Comparison of ENCODE assay signal across 11 cellular contexts in genomic region chr2:170966648-170967396, GRCh38. TPM values are rescaled to one million over a fixed set of nuclear protein-coding genes. Genes with fewer than 3 reads are reported as not detected.
DNase-seq lines count a peak whose midpoint lies in the region; ATAC-seq and TF ChIP-seq lines count a peak whose summit lies in the region.
"Had no signal": no experiment of that assay in that cellular context is flagged by ENCODE, and none has a peak within 500 bp of the region (broad histone marks: within the 10 kb centered on the region; RNA-seq: fewer than 3 reads in every experiment).

No MANE protein-coding gene starts in this region.

- no peak overlapping the region for H3K4me3 ChIP-seq in spleen
- H3K4me3 ChIP-seq: SJSA1 had no signal

- no peaks in the 10 kb centered on the region for H3K27me3 Mint-ChIP-seq in activated T-cell treated with anti-CD3 and anti-CD28 coated beads, Interleukin-2, amount 50 U/mL, for 24 hours
- no peaks in the 10 kb centered on the region for H3K27me3 Mint-ChIP-seq in natural killer cell treated with Interleukin-12 subunit alpha and Interleukin-12 subunit beta and Interleukin-15 and Interleukin-18, amount 100 ng/mL, for 72 hours

- intact Hi-C loops in spleen (cut with DNase I; ENCODE audit: low total_unique reads) = no loop called here

- H3K27me3 ChIP-seq in spleen (replicated peaks in 1 of 7) = no peaks in the 10 kb centered on the region
- H3K27me3 ChIP-seq: SJSA1 had no signal

- no peak for TF ChIP-seq CTCF in spleen (IDR thresholded peaks at IDR 0.05 in 8 of 11, conservative IDR thresholded peaks at IDR 0.05 in 3 of 11)

- H3K4me1 ChIP-seq in spleen = peaks cover 0 to 19% (median 0%) of the 10 kb centered on the region in 6 donors

- H3K27ac Mint-ChIP-seq in activated T-cell treated with anti-CD3 and anti-CD28 coated beads, Interleukin-2, amount 50 U/mL, for 24 hours = peak overlapping the region; percentile 11
- H3K27ac Mint-ChIP-seq in natural killer cell treated with Interleukin-12 subunit alpha and Interleukin-12 subunit beta and Interleukin-15 and Interleukin-18, amount 100 ng/mL, for 72 hours = no peak overlapping the region

- no peak for ATAC-seq in natural killer cell treated with Interleukin-12 subunit alpha and Interleukin-12 subunit beta and Interleukin-15 and Interleukin-18, amount 100 ng/mL, for 72 hours

- H3K27ac ChIP-seq in spleen = no peak overlapping the region
- H3K27ac ChIP-seq: SJSA1 had no signal

- no peak for DNase-seq in activated T-cell treated with anti-CD3 and anti-CD28 coated beads, Interleukin-2, amount 50 U/mL, for 24 hours
- DNase-seq in activated T-cell treated with anti-CD3 and anti-CD28 coated beads, Interleukin-2, amount 50 U/mL, for 1 hour = no peak
- DNase-seq in OCI-M1 (lab: John Stamatoyannopoulos, UW) (peak; percentile 13), erythroblast (lab: John Stamatoyannopoulos, UW) (peak; percentile 35 to 39), superior temporal gyrus (ENCODE audit: extremely low spot score) (peak; percentile 49), spleen (no peak), NCI-H2029 (lab: John Stamatoyannopoulos, UW) (no peak)
- DNase-seq in natural killer cell treated with Interleukin-12 subunit alpha and Interleukin-12 subunit beta and Interleukin-15 and Interleukin-18, amount 100 ng/mL, for 72 hours (ENCODE audit: low spot score) = no peak
- DNase-seq: C1 segment of cervical spinal cord, occipital lobe had no signal

- H3K4me3 Mint-ChIP-seq in activated T-cell treated with anti-CD3 and anti-CD28 coated beads, Interleukin-2, amount 50 U/mL, for 24 hours = no peak overlapping the region
- no peak overlapping the region for H3K4me3 Mint-ChIP-seq in natural killer cell treated with Interleukin-12 subunit alpha and Interleukin-12 subunit beta and Interleukin-15 and Interleukin-18, amount 100 ng/mL, for 72 hours

- TF ChIP-seq POLR2A in erythroblast (IDR thresholded peaks at IDR 0.05; ENCODE audit: low read length) (no peak), spleen (IDR thresholded peaks at IDR 0.05) (no peak)

- H3K4me1 Mint-ChIP-seq in activated T-cell treated with anti-CD3 and anti-CD28 coated beads, Interleukin-2, amount 50 U/mL, for 24 hours (ENCODE audit: low read depth) = no peaks in the 10 kb centered on the region
- no peaks in the 10 kb centered on the region for H3K4me1 Mint-ChIP-seq in natural killer cell treated with Interleukin-12 subunit alpha and Interleukin-12 subunit beta and Interleukin-15 and Interleukin-18, amount 100 ng/mL, for 72 hours (ENCODE audit: low read depth in 2 of 2)

- H3K9me3 ChIP-seq in spleen = no peaks in the 10 kb centered on the region
- H3K9me3 ChIP-seq: SJSA1 had no signal

- no peaks in the 10 kb centered on the region for H3K9me3 Mint-ChIP-seq in activated T-cell treated with anti-CD3 and anti-CD28 coated beads, Interleukin-2, amount 50 U/mL, for 24 hours
- no peaks in the 10 kb centered on the region for H3K9me3 Mint-ChIP-seq in natural killer cell treated with Interleukin-12 subunit alpha and Interleukin-12 subunit beta and Interleukin-15 and Interleukin-18, amount 100 ng/mL, for 72 hours

- WGBS in spleen, 5 donors = 90 to 94% (median 92%) methylated on average over 13 of the region's 13 CpGs

- peaks cover 2 to 72% (median 54%) of the 10 kb centered on the region in 6 donors for H3K36me3 ChIP-seq in spleen

- H3K36me3 Mint-ChIP-seq in activated T-cell treated with anti-CD3 and anti-CD28 coated beads, Interleukin-2, amount 50 U/mL, for 24 hours (ENCODE audit: low read depth) = peaks cover 70% of the 10 kb centered on the region
- peaks cover 12% of the 10 kb centered on the region for H3K36me3 Mint-ChIP-seq in natural killer cell treated with Interleukin-12 subunit alpha and Interleukin-12 subunit beta and Interleukin-15 and Interleukin-18, amount 100 ng/mL, for 72 hours

RNA-seq across cellular contexts. Expression of gene GORASP2, which starts 37.8 kb away (rescaled TPM):
- total RNA-seq in natural killer cell treated with Interleukin-12 subunit alpha and Interleukin-12 subunit beta and Interleukin-15 and Interleukin-18, amount 100 ng/mL, for 72 hours = 10 to 100 TPM; 64.3 to 99.0 TPM
- total RNA-seq in spleen = 10 to 100 TPM; 44.7 to 57.5 (median 55.6) TPM
- polyA plus RNA-seq in spleen = 10 to 100 TPM; 17.3 to 31.4 (median 22.2) TPM

Comparison
In these comparisons a context has a peak if more than half of its experiments do, and no peak if none do; other contexts are left out.
1. DNase-seq: peak in OCI-M1 (single experiment), erythroblast (2 of 2) and superior temporal gyrus (single experiment); none in activated T-cell treated with anti-CD3 and anti-CD28 coated beads, Interleukin-2, amount 50 U/mL, for 24 hours (single experiment), activated T-cell treated with anti-CD3 and anti-CD28 coated beads, Interleukin-2, amount 50 U/mL, for 1 hour (single experiment), natural killer cell treated with Interleukin-12 subunit alpha and Interleukin-12 subunit beta and Interleukin-15 and Interleukin-18, amount 100 ng/mL, for 72 hours (single experiment), spleen (single experiment) and NCI-H2029 (single experiment).